ENCODE assay signal across 3 cellular contexts in the genomic region with DNA sequence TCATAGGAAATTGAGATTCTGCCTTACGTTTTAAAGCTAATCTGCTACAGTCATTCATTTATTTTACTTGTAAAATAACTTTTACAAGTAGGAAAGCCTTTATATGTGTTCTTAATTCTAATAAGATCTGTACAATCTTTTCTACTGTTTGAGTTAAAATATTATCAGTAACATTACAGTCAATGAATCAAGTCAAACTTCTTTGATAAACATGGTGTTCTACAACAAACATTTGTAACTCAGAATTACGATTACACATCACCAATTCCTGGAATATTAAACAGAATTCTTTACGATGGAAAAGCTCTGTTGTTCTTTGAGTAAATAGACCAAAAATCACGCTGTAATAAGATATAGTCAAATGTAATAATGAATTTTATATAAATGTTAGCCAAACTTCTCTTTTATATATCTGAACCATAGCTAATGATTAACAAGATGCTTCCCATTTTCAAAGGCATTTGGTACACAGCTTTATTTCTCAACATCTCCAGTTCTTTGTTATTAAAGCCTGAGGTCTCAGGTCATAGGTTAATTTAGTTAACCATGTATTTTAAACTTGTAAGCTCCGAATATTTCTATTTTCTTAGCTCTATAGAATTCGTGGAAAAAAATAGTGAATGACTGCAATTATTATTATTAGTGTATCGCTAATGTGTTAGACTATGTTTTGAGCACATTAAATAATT.
TF ChIP-seq lines count a peak whose summit lies in the region.

No MANE protein-coding gene starts in this region.

TF ChIP-seq in liver, 16 proteins besides CTCF, POLR2A, EP300 and RAD21 (continued from another document):
- TF ChIP-seq, protein P1, sequence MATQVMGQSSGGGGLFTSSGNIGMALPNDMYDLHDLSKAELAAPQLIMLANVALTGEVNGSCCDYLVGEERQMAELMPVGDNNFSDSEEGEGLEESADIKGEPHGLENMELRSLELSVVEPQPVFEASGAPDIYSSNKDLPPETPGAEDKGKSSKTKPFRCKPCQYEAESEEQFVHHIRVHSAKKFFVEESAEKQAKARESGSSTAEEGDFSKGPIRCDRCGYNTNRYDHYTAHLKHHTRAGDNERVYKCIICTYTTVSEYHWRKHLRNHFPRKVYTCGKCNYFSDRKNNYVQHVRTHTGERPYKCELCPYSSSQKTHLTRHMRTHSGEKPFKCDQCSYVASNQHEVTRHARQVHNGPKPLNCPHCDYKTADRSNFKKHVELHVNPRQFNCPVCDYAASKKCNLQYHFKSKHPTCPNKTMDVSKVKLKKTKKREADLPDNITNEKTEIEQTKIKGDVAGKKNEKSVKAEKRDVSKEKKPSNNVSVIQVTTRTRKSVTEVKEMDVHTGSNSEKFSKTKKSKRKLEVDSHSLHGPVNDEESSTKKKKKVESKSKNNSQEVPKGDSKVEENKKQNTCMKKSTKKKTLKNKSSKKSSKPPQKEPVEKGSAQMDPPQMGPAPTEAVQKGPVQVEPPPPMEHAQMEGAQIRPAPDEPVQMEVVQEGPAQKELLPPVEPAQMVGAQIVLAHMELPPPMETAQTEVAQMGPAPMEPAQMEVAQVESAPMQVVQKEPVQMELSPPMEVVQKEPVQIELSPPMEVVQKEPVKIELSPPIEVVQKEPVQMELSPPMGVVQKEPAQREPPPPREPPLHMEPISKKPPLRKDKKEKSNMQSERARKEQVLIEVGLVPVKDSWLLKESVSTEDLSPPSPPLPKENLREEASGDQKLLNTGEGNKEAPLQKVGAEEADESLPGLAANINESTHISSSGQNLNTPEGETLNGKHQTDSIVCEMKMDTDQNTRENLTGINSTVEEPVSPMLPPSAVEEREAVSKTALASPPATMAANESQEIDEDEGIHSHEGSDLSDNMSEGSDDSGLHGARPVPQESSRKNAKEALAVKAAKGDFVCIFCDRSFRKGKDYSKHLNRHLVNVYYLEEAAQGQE (IDR thresholded peaks at IDR 0.05): peak; percentile 12
- TF ChIP-seq FOXA2 (IDR thresholded peaks at IDR 0.05): peak; percentile 19
- TF ChIP-seq HNF4A (conservative IDR thresholded peaks at IDR 0.05): peak; percentile 41 to 54
- TF ChIP-seq, protein P2, sequence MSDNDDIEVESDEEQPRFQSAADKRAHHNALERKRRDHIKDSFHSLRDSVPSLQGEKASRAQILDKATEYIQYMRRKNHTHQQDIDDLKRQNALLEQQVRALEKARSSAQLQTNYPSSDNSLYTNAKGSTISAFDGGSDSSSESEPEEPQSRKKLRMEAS (IDR thresholded peaks at IDR 0.05): peak; percentile 11
- TF ChIP-seq TAF1 (conservative IDR thresholded peaks at IDR 0.05): no peak

TF ChIP-seq in HepG2, 621 proteins besides CTCF, POLR2A, EP300 and RAD21 (continued from another document):
- TF ChIP-seq, protein P3, sequence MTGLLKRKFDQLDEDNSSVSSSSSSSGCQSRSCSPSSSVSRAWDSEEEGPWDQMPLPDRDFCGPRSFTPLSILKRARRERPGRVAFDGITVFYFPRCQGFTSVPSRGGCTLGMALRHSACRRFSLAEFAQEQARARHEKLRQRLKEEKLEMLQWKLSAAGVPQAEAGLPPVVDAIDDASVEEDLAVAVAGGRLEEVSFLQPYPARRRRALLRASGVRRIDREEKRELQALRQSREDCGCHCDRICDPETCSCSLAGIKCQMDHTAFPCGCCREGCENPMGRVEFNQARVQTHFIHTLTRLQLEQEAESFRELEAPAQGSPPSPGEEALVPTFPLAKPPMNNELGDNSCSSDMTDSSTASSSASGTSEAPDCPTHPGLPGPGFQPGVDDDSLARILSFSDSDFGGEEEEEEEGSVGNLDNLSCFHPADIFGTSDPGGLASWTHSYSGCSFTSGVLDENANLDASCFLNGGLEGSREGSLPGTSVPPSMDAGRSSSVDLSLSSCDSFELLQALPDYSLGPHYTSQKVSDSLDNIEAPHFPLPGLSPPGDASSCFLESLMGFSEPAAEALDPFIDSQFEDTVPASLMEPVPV (CRISPR knock-in tag; IDR thresholded peaks at IDR 0.05): no peak
- no peak for TF ChIP-seq NFIB (CRISPR knock-in tag; IDR thresholded peaks at IDR 0.05; ENCODE audit: borderline replicate concordance)
- no peak for TF ChIP-seq MAFK (conservative IDR thresholded peaks at IDR 0.05 in 1 of 2, IDR thresholded peaks at IDR 0.05 in 1 of 2; ENCODE audit: low read length in 2 of 2)
- TF ChIP-seq BRD4 (CRISPR knock-in tag; IDR thresholded peaks at IDR 0.05): no peak
- TF ChIP-seq, protein P4, sequence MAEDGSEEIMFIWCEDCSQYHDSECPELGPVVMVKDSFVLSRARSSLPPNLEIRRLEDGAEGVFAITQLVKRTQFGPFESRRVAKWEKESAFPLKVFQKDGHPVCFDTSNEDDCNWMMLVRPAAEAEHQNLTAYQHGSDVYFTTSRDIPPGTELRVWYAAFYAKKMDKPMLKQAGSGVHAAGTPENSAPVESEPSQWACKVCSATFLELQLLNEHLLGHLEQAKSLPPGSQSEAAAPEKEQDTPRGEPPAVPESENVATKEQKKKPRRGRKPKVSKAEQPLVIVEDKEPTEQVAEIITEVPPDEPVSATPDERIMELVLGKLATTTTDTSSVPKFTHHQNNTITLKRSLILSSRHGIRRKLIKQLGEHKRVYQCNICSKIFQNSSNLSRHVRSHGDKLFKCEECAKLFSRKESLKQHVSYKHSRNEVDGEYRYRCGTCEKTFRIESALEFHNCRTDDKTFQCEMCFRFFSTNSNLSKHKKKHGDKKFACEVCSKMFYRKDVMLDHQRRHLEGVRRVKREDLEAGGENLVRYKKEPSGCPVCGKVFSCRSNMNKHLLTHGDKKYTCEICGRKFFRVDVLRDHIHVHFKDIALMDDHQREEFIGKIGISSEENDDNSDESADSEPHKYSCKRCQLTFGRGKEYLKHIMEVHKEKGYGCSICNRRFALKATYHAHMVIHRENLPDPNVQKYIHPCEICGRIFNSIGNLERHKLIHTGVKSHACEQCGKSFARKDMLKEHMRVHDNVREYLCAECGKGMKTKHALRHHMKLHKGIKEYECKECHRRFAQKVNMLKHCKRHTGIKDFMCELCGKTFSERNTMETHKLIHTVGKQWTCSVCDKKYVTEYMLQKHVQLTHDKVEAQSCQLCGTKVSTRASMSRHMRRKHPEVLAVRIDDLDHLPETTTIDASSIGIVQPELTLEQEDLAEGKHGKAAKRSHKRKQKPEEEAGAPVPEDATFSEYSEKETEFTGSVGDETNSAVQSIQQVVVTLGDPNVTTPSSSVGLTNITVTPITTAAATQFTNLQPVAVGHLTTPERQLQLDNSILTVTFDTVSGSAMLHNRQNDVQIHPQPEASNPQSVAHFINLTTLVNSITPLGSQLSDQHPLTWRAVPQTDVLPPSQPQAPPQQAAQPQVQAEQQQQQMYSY (CRISPR knock-in tag; IDR thresholded peaks at IDR 0.05): no peak
TF ChIP-seq in HepG2: peak in this region for 0.

TF ChIP-seq in neural cell, 6 proteins besides CTCF, POLR2A, EP300 and RAD21 (continued from another document):
- TF ChIP-seq, protein P1 (IDR thresholded peaks at IDR 0.05; ENCODE audit: borderline replicate concordance): no peak
- TF ChIP-seq EZH2 (IDR thresholded peaks at IDR 0.05; ENCODE audit: borderline replicate concordance, insufficient read depth, low read length, poor library complexity, severe bottlenecking) (no peak), POLR2AphosphoS5 (IDR thresholded peaks at IDR 0.05) (no peak), TAF1 (IDR thresholded peaks at IDR 0.05; ENCODE audit: low read depth) (no peak)
TF ChIP-seq in neural cell: peak in this region for 0.
